10 cellular contexts compared by ENCODE assay signal in the genomic region with DNA sequence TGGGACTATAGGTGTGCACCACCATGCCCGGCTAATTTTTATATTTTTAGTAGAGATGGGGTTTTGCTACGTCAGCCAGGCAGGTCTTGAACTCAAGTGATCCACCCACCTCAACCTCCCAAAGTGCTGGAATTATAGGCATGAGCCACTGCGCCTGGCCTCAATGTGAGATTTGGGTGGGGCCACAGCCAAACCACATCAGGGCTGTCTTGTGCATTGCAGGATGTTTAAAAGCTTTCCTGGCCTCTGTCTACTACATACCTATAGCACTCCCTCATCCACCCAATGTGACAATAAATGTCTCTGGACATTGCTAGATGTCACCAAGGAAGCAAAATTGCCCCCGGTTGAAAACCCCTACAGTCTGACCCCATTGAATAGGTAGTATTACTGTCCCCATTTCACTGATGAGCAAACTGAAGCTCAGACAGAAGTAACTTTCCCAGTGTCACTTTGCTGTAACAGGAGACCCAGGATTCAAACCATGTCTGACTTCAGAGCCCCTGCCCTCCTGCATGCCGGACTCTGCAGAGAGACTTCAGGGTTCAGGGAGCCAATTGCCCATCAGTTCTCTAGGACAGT. TPM values are rescaled to one million over a fixed set of nuclear protein-coding genes. Genes with fewer than 3 reads are reported as not detected.
DNase-seq lines count a peak whose midpoint lies in the region; ATAC-seq and TF ChIP-seq lines count a peak whose summit lies in the region.
"Had no signal": no experiment of that assay in that cellular context is flagged by ENCODE, and none has a peak within 500 bp of the region (broad histone marks: within the 10 kb centered on the region; RNA-seq: fewer than 3 reads in every experiment).

No MANE protein-coding gene starts in this region.

- peak overlapping the region; percentile 10 for H3K4me3 Mint-ChIP-seq in neural progenitor cell

- peaks cover 8% of the 10 kb centered on the region for H3K79me2 ChIP-seq in neural progenitor cell (ENCODE audit: low read depth)

- H3K27me3 Mint-ChIP-seq in neural progenitor cell (ENCODE audit: insufficient read depth, low read depth): peaks cover 12% of the 10 kb centered on the region

- no peaks in the 10 kb centered on the region for H3K36me3 ChIP-seq in Peyer's patch
- H3K36me3 ChIP-seq in colonic mucosa: no peaks in the 10 kb centered on the region
- H3K36me3 ChIP-seq in neural progenitor cell: no peaks in the 10 kb centered on the region
- no peaks in the 10 kb centered on the region for H3K36me3 ChIP-seq in heart right ventricle

- TF ChIP-seq POLR2A in Peyer's patch (IDR thresholded peaks at IDR 0.05): no peak

- intact Hi-C loops in colonic mucosa (cut with DNase I) (no loop called here), heart right ventricle (cut with DNase I) (loop anchor here in 2 of 10 donors (5.0 kb wide), 2 partner anchors 42 to 47 kb away; no protein-coding TSS in a partner anchor)

- H4K20me1 ChIP-seq in neural progenitor cell (ENCODE audit: low read depth): peaks cover 10% of the 10 kb centered on the region

- H3F3A ChIP-seq in neural progenitor cell (ENCODE audit: low read depth): peaks cover 22% of the 10 kb centered on the region

- no peak overlapping the region for H3K9ac ChIP-seq in colonic mucosa (ENCODE audit: low read depth in 2 of 2, low read length in 2 of 2)
- H3K9ac ChIP-seq in neural progenitor cell: no peak overlapping the region

- no peaks in the 10 kb centered on the region for H3K9me3 Mint-ChIP-seq in neural progenitor cell
- H3K9me3 Mint-ChIP-seq: activated naive CD4-positive, alpha-beta T cell treated with anti-CD3 and anti-CD28 coated beads, Interleukin-2, amount 50 U/mL, for 72 hours had no signal

- DNase-seq in Daoy (ENCODE audit: low read depth) (peak; percentile 92), Peyer's patch (no peak), colonic mucosa (no peak), neural progenitor cell (ENCODE audit: low spot score) (no peak), heart right ventricle (no peak), NCI-H526 treated with DMSO at 0.1 percent for 48 hours (lab: John Stamatoyannopoulos, UW) (no peak), NCI-H69 (lab: John Stamatoyannopoulos, UW) (no peak)
- no peak for DNase-seq in effector CD8-positive, alpha-beta T cell (lab: John Stamatoyannopoulos, UW)

- TF ChIP-seq CTCF in Peyer's patch (IDR thresholded peaks at IDR 0.05) (no peak), colonic mucosa (IDR thresholded peaks at IDR 0.05) (no peak), neural progenitor cell (IDR thresholded peaks at IDR 0.05) (no peak), heart right ventricle (IDR thresholded peaks at IDR 0.05) (no peak)

- no peaks in the 10 kb centered on the region for H3K27me3 ChIP-seq in Peyer's patch
- H3K27me3 ChIP-seq in colonic mucosa: no peaks in the 10 kb centered on the region
- H3K27me3 ChIP-seq in neural progenitor cell: no peaks in the 10 kb centered on the region
- H3K27me3 ChIP-seq in heart right ventricle: no peaks in the 10 kb centered on the region

- no peak overlapping the region for H2AFZ ChIP-seq in neural progenitor cell (replicated peaks)

- peak overlapping the region; percentile 46 for H3K27ac Mint-ChIP-seq in neural progenitor cell

- 93 to 94% methylated on average over 5 of the region's 5 CpGs for WGBS in heart right ventricle, 2 donors

- no peak for ATAC-seq in heart right ventricle
- ATAC-seq: activated naive CD4-positive, alpha-beta T cell treated with anti-CD3 and anti-CD28 coated beads, Interleukin-2, amount 50 U/mL, for 72 hours had no signal

- H3K4me1 Mint-ChIP-seq in neural progenitor cell: peaks cover 35% of the 10 kb centered on the region

- peaks cover 2% of the 10 kb centered on the region for H3K36me3 Mint-ChIP-seq in neural progenitor cell

- H3K4me1 ChIP-seq in Peyer's patch (peaks cover 0 to 50% (median 13%) of the 10 kb centered on the region in 4 donors), colonic mucosa (peaks cover 21% of the 10 kb centered on the region), neural progenitor cell (peaks cover 12% of the 10 kb centered on the region), heart right ventricle (peaks cover 0 to 40% (median 14%) of the 10 kb centered on the region in 9 donors)

- no peak overlapping the region for H3K4me3 ChIP-seq in Peyer's patch
- no peak overlapping the region for H3K4me3 ChIP-seq in colonic mucosa
- H3K4me3 ChIP-seq in neural progenitor cell: no peak overlapping the region
- H3K4me3 ChIP-seq in heart right ventricle: no peak overlapping the region

- no peak overlapping the region for H3K4me2 ChIP-seq in neural progenitor cell

- H3K27ac ChIP-seq in Peyer's patch (peak overlapping the region in 3 of 4 donors; percentile 5 to 78 (median 25)), colonic mucosa (peak overlapping the region; percentile 98), neural progenitor cell (no peak overlapping the region), heart right ventricle (peak overlapping the region in 3 of 10 donors; percentile 18 to 48 (median 29))

- H3K9me3 ChIP-seq in Peyer's patch: no peaks in the 10 kb centered on the region
- H3K9me3 ChIP-seq in colonic mucosa: no peaks in the 10 kb centered on the region
- H3K9me3 ChIP-seq in neural progenitor cell (ENCODE audit: low read depth): no peaks in the 10 kb centered on the region
- no peaks in the 10 kb centered on the region for H3K9me3 ChIP-seq in heart right ventricle

RNA-seq across cellular contexts. Expression of a gene that starts 3.6 kb away (rescaled TPM):
- total RNA-seq in Daoy (2014; rRNA removed; shearing (Covaris generic)): 11.3 and 13.9 TPM in 2 replicates
- total RNA-seq in Peyer's patch: 10 to 100 TPM; 16.5 to 30.4 (median 24.7) TPM
- total RNA-seq in colonic mucosa: 10 to 100 TPM; 11.1 to 15.0 TPM
- total RNA-seq in neural progenitor cell (ENCODE audit: low replicate concordance): 0.34 and 2.7 TPM in 2 replicates
- total RNA-seq in heart right ventricle: 10 to 100 TPM in 9 of 10 donors, 1 to 10 TPM in 1; 6.7 to 24.1 (median 12.6) TPM
- polyA plus RNA-seq in heart right ventricle: 10 to 100 TPM in 1 of 2 donors, 1 to 10 TPM in 1; 7.9 to 15.9 TPM

RNA-seq across cellular contexts. Expression of a gene that starts 58.5 kb away (rescaled TPM):
- not detected in 2 replicates for total RNA-seq in Daoy (2014; rRNA removed; shearing (Covaris generic))
- total RNA-seq in Peyer's patch: not detected
- not detected for total RNA-seq in colonic mucosa
- total RNA-seq in neural progenitor cell (ENCODE audit: low replicate concordance): not detected in 2 replicates
- total RNA-seq in heart right ventricle: under 1 TPM in 2 of 10 donors, not detected in 8; 0.13 to 0.16 TPM
- not detected for polyA plus RNA-seq in heart right ventricle
- total RNA-seq: pulmonary artery endothelial cell had no signal
